Comparison of ENCODE assay signal across 30 cellular contexts in genomic region chr1:156936721-156937220, GRCh38. TPM values are rescaled to one million over a fixed set of nuclear protein-coding genes. Genes with fewer than 3 reads are reported as not detected.
"Had no signal": no experiment of that assay in that cellular context is flagged by ENCODE, and none has a peak within 500 bp of the region (broad histone marks: within the 10 kb centered on the region; RNA-seq: fewer than 3 reads in every experiment).

No MANE protein-coding gene starts in this region.

- DNase-seq: activated B cell treated with CpG ODN at 0.5 μM for 24 hours; activated CD4-positive, alpha-beta T cell treated with anti-CD3 and anti-CD28 coated beads, Interleukin-2, amount 10 ng/mL, durations not matched to agents 7 days and 5 days; activated CD8-positive, alpha-beta memory T cell treated with anti-CD3 and anti-CD28 coated beads, Interleukin-2, amount 10 ng/mL, durations not matched to agents 7 days and 5 days; activated CD8-positive, alpha-beta T cell treated with anti-CD3 and anti-CD28 coated beads for 36 hours; activated effector memory CD4-positive, alpha-beta T cell treated with anti-CD3 and anti-CD28 coated beads, Interleukin-2, amount 50 U/mL, for 16 hours; activated naive CD4-positive, alpha-beta T cell treated with anti-CD3 and anti-CD28 coated beads, Interleukin-2, amount 50 U/mL, for 16 hours; activated T-cell treated with anti-CD3 and anti-CD28 coated beads for 4 hours; brain microvascular endothelial cell; caudate nucleus; dermis blood vessel endothelial cell; effector CD8-positive, alpha-beta T cell; foreskin melanocyte; immature natural killer cell; lower lobe of right lung; mesendoderm; mucosa of descending colon; naive B cell; right lobe of liver; stimulated activated CD4-positive, alpha-beta T cell treated with anti-CD3 and anti-CD28 coated beads, Interleukin-15, amount 100 ng/mL, for 24 hours; stomach; T1000; transverse colon had no signal

- H3K9me3 Mint-ChIP-seq: activated B cell treated with CpG ODN at 0.5 μM for 24 hours; activated CD4-positive, alpha-beta T cell treated with anti-CD3 and anti-CD28 coated beads, Interleukin-2, amount 10 ng/mL, durations not matched to agents 7 days and 5 days; activated CD8-positive, alpha-beta T cell treated with anti-CD3 and anti-CD28 coated beads for 36 hours; immature natural killer cell; naive B cell; stimulated activated memory B cell treated with anti-CD40 and anti-IgM and Interleukin-4, amounts not matched to agents 10 μg/mL and 1 μg/mL and 100 μg/mL, for 72 hours; T-helper 1 cell treated with Interleukin-12 subunit alpha and Interleukin-12 subunit beta and Interleukin-4 antibody, amounts not matched to agents 30 μg/mL and 1 μg/mL, for 36 hours had no signal

- H3K4me1 Mint-ChIP-seq: activated B cell treated with CpG ODN at 0.5 μM for 24 hours; activated CD8-positive, alpha-beta memory T cell treated with anti-CD3 and anti-CD28 coated beads, Interleukin-2, amount 10 ng/mL, durations not matched to agents 7 days and 5 days; immature natural killer cell; naive B cell; stimulated activated memory B cell treated with anti-CD40 and anti-IgM and Interleukin-4, amounts not matched to agents 10 μg/mL and 1 μg/mL and 100 μg/mL, for 72 hours had no signal

- ATAC-seq: activated CD8-positive, alpha-beta memory T cell treated with anti-CD3 and anti-CD28 coated beads, Interleukin-2, amount 10 ng/mL, durations not matched to agents 7 days and 5 days; activated CD8-positive, alpha-beta T cell treated with anti-CD3 and anti-CD28 coated beads for 36 hours; left lobe of liver; mucosa of descending colon; right lobe of liver; stimulated activated memory B cell treated with anti-CD40 and anti-IgM and Interleukin-4, amounts not matched to agents 10 μg/mL and 1 μg/mL and 100 μg/mL, for 72 hours had no signal

- H3K79me2 ChIP-seq: parathyroid adenoma had no signal

- H3K4me3 Mint-ChIP-seq: activated B cell treated with CpG ODN at 0.5 μM for 24 hours; activated CD4-positive, alpha-beta T cell treated with anti-CD3 and anti-CD28 coated beads, Interleukin-2, amount 10 ng/mL, durations not matched to agents 7 days and 5 days; activated CD8-positive, alpha-beta memory T cell treated with anti-CD3 and anti-CD28 coated beads, Interleukin-2, amount 10 ng/mL, durations not matched to agents 7 days and 5 days; activated CD8-positive, alpha-beta T cell treated with anti-CD3 and anti-CD28 coated beads for 36 hours; immature natural killer cell; naive B cell; stimulated activated memory B cell treated with anti-CD40 and anti-IgM and Interleukin-4, amounts not matched to agents 10 μg/mL and 1 μg/mL and 100 μg/mL, for 72 hours; T-helper 1 cell treated with Interleukin-12 subunit alpha and Interleukin-12 subunit beta and Interleukin-4 antibody, amounts not matched to agents 30 μg/mL and 1 μg/mL, for 36 hours had no signal

- H3K27me3 ChIP-seq: ascending aorta, brain microvascular endothelial cell, right lobe of liver, stomach, suprapubic skin, transverse colon had no signal

- H3K27ac Mint-ChIP-seq: activated B cell treated with CpG ODN at 0.5 μM for 24 hours; activated CD4-positive, alpha-beta T cell treated with anti-CD3 and anti-CD28 coated beads, Interleukin-2, amount 10 ng/mL, durations not matched to agents 7 days and 5 days; activated CD8-positive, alpha-beta memory T cell treated with anti-CD3 and anti-CD28 coated beads, Interleukin-2, amount 10 ng/mL, durations not matched to agents 7 days and 5 days; activated CD8-positive, alpha-beta T cell treated with anti-CD3 and anti-CD28 coated beads for 36 hours; immature natural killer cell; naive B cell; stimulated activated memory B cell treated with anti-CD40 and anti-IgM and Interleukin-4, amounts not matched to agents 10 μg/mL and 1 μg/mL and 100 μg/mL, for 72 hours; T-helper 1 cell treated with Interleukin-12 subunit alpha and Interleukin-12 subunit beta and Interleukin-4 antibody, amounts not matched to agents 30 μg/mL and 1 μg/mL, for 36 hours had no signal

- H3K4me3 ChIP-seq: ascending aorta, lower lobe of right lung, mucosa of descending colon, right lobe of liver, smooth muscle cell, stomach, suprapubic skin, transverse colon had no signal

- H3K9me3 ChIP-seq: ascending aorta, lower lobe of right lung, mucosa of descending colon, right lobe of liver, stomach, suprapubic skin, transverse colon had no signal

- H3K27me3 Mint-ChIP-seq: activated CD4-positive, alpha-beta T cell treated with anti-CD3 and anti-CD28 coated beads, Interleukin-2, amount 10 ng/mL, durations not matched to agents 7 days and 5 days; activated CD8-positive, alpha-beta T cell treated with anti-CD3 and anti-CD28 coated beads for 36 hours had no signal

- H3K4me2 ChIP-seq: smooth muscle cell had no signal

- H3K36me3 Mint-ChIP-seq: activated CD8-positive, alpha-beta memory T cell treated with anti-CD3 and anti-CD28 coated beads, Interleukin-2, amount 10 ng/mL, durations not matched to agents 7 days and 5 days; immature natural killer cell had no signal

- H3K27ac ChIP-seq: ascending aorta, brain microvascular endothelial cell, lower lobe of right lung, parathyroid adenoma, right lobe of liver, stomach, suprapubic skin, transverse colon had no signal

- H3K9ac ChIP-seq: parathyroid adenoma had no signal

- H2AFZ ChIP-seq: parathyroid adenoma had no signal

- H3K4me1 ChIP-seq: ascending aorta, parathyroid adenoma, right lobe of liver, suprapubic skin had no signal

RNA-seq across cellular contexts. Expression of gene LRRC71, which starts 16.3 kb away (rescaled TPM):
- total RNA-seq: activated B cell treated with CpG ODN at 0.5 μM for 24 hours; activated CD4-positive, alpha-beta T cell treated with anti-CD3 and anti-CD28 coated beads, Interleukin-2, amount 10 ng/mL, durations not matched to agents 7 days and 5 days; activated CD8-positive, alpha-beta memory T cell treated with anti-CD3 and anti-CD28 coated beads, Interleukin-2, amount 10 ng/mL, durations not matched to agents 7 days and 5 days; activated CD8-positive, alpha-beta T cell treated with anti-CD3 and anti-CD28 coated beads for 36 hours; ascending aorta; kidney epithelial cell; left lobe of liver; mucosa of descending colon; smooth muscle cell; suprapubic skin had no signal
- polyA plus RNA-seq: immature natural killer cell, smooth muscle cell had no signal

RNA-seq across cellular contexts. Expression of gene PEAR1, which starts 43.3 kb away (rescaled TPM):
- total RNA-seq: activated B cell treated with CpG ODN at 0.5 μM for 24 hours; activated CD8-positive, alpha-beta memory T cell treated with anti-CD3 and anti-CD28 coated beads, Interleukin-2, amount 10 ng/mL, durations not matched to agents 7 days and 5 days had no signal
